ENCODE assay signal across 8 cellular contexts in the genomic region with DNA sequence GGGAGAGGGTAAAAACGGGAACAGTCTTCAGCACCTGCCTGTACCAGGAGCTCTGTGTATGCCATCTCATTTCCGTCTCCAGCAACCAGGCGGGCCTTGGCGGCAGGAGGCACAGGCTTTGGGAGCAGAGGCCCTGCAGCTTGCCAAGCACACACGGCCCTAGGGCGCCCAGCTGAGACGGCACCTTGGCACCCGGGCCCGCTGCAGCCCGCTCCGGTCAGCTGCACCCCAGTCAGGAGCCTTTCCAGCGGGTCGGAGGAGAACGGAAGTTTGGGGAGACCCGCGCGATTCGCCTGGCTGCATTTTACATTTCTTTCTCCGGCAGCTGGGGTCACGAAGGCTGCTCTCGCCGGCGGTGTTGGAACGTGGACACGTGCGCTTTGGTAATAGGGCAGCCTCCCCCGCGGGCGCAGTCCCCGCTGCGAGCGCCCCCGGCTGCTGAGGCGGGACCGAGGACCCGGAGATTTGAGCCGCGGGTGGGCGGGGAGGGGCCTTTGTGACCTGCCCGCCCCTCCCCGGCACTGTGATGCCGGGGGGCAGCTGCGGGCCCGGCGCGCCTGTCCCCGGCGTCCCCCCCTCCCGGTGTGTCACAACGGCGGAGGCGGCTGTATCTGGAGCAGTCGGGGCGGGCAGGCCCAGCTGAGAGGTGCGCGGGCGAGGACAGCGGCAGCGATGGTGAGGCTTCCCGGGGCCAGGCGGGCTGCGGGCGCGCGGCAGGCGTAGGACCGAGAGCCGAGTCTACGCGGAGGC. TPM values are rescaled to one million over a fixed set of nuclear protein-coding genes. Genes with fewer than 3 reads are reported as not detected.
A peak's percentile ranks its signal among the peaks of the same experiment; 100 is the strongest.
DNase-seq lines count a peak whose midpoint lies in the region; ATAC-seq and TF ChIP-seq lines count a peak whose summit lies in the region.

A gene (plus strand): TSS at position 616 of the 750 bp plus-strand sequence. CDS start 57 bp downstream, at position 673.

- H3K27me3 Mint-ChIP-seq in glutamatergic neuron (ENCODE audit: unreplicated experiment), result peaks cover 13% of the 10 kb centered on the region

- peak; percentile 81 for ATAC-seq in omental fat pad (ENCODE audit: low FRiP score)

- peak within 1 kb of the TSS; percentile 39 for H3K4me3 ChIP-seq in AG09309 (ENCODE audit: control insufficient read depth, low read depth, low read length)

- peak within 1 kb of the TSS; percentile 49 for H3K4me3 Mint-ChIP-seq in glutamatergic neuron (ENCODE audit: unreplicated experiment)

- H3K4me1 Mint-ChIP-seq in glutamatergic neuron (ENCODE audit: low read depth, unreplicated experiment), result peaks cover 12% of the 10 kb centered on the region

- H3K36me3 Mint-ChIP-seq in glutamatergic neuron (ENCODE audit: unreplicated experiment), result peaks cover 18% of the 10 kb centered on the region

- DNase-seq in AG09309 (ENCODE audit: low read depth) (no peak), GM20000 (ENCODE audit: low spot score) (peak; percentile 66), NCI-H2227 treated with DMSO at 0.1 percent for 48 hours (lab: John Stamatoyannopoulos, UW) (peak; percentile 13), glutamatergic neuron (peak; percentile 62), omental fat pad (ENCODE audit: low spot score) (no peak), midbrain (lab: John Stamatoyannopoulos, UW) (no peak), DMS114 treated with DMSO at 0.1 percent for 48 hours (lab: John Stamatoyannopoulos, UW; ENCODE audit: unreplicated experiment) (no peak)
- peak; percentile 58 for DNase-seq in activated naive CD4-positive, alpha-beta T cell treated with Interleukin-2 at 50 U/mL for 16 hours

- H3K9me3 Mint-ChIP-seq in glutamatergic neuron (ENCODE audit: unreplicated experiment), result peaks cover 9% of the 10 kb centered on the region

- TF ChIP-seq CTCF in AG09309 (IDR thresholded peaks at IDR 0.05; ENCODE audit: control insufficient read depth, insufficient read depth, low read depth, low read length, missing control alignments) (no peak), GM20000 (IDR thresholded peaks at IDR 0.05; ENCODE audit: extremely low read depth, missing control alignments) (no peak), glutamatergic neuron (IDR thresholded peaks at IDR 0.05; ENCODE audit: partially characterized antibody, unreplicated experiment) (no peak), omental fat pad (IDR thresholded peaks at IDR 0.05) (no peak)

- H3K27ac Mint-ChIP-seq in glutamatergic neuron (ENCODE audit: unreplicated experiment), result peak within 1 kb of the TSS; percentile 2

RNA-seq across cellular contexts. Expression of the gene that starts here (rescaled TPM):
- total RNA-seq in glutamatergic neuron (ENCODE audit: unreplicated experiment) (3.7 TPM), omental fat pad (10 to 100 TPM in 1 of 4 donors, 1 to 10 TPM in 3; 3.2 to 12.1 (median 4.4) TPM)

Comparison
In these comparisons a context has a peak if more than half of its experiments do, and no peak if none do; other contexts are left out.
1. DNase-seq: peak in GM20000 (single experiment), NCI-H2227 treated with DMSO at 0.1 percent for 48 hours (single experiment), activated naive CD4-positive, alpha-beta T cell treated with Interleukin-2 at 50 U/mL for 16 hours (single experiment) and glutamatergic neuron (single experiment); none in AG09309 (single experiment), omental fat pad (single experiment), midbrain (single experiment) and DMS114 treated with DMSO at 0.1 percent for 48 hours (single experiment).